Comparison of ENCODE assay signal across 7 cellular contexts in the genomic region with DNA sequence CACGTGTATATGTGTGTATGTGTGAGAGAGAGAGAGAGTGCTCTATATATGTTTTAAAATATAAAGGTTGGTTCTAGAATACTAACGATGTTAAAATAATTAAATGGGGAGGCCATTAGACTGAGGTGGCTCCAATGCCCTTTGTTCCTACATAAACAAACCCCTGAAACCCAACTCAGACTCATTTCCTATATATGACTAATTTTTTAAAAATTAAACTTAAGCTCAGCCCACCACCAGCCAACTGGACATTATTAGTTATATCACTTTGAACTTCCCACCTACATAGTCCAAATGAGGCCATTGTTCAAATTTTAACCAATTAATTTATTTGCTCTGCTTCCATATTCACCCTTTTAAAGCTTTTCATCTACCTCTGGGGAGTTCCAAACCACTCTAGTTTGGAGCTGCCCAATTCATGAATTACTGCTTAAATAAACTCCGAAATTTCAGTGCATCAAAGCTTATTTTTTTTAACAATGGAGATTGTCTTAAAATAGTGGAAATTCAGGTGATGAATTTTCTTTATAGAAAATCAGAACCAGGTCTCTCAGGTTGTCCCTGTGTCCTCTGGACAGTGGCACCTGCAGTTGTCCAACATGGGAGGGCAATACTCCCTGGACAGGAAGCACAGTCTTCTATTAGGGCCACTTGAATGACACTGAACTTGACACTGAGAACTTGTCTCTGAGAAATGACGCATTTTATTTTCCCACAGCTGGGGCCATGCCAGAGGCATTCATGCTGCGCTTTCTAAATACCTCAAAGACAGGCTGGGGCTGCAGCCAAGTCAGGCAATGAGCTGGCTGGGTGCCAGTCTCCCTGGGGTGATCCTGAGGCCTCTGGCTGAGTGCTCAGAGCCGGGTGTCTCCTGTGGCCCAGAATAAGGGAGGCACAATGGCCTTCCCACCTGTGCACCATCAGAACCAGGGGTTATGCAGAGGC.
DNase-seq lines count a peak whose midpoint lies in the region; TF ChIP-seq lines count a peak whose summit lies in the region.

No MANE protein-coding gene starts in this region.

- no peaks in the 10 kb centered on the region for H4K20me1 ChIP-seq in Karpas-422 (ENCODE audit: insufficient read depth, low read depth, low read length)

- H3K9ac ChIP-seq in Karpas-422 (ENCODE audit: low read length), result no peak overlapping the region

- H3K27ac ChIP-seq in Karpas-422 (ENCODE audit: low read length) (no peak overlapping the region), left ventricle myocardium inferior (replicated peaks) (peak overlapping the region; percentile 74), tibial artery (no peak overlapping the region)

- no peak overlapping the region for H3K4me2 ChIP-seq in Karpas-422 (ENCODE audit: low read depth, low read length, poor library complexity, severe bottlenecking)

- H2AFZ ChIP-seq in Karpas-422 (ENCODE audit: low read length), result no peak overlapping the region

- H3K4me3 ChIP-seq in Karpas-422 (ENCODE audit: low read length) (no peak overlapping the region), left ventricle myocardium inferior (no peak overlapping the region), tibial artery (no peak overlapping the region)

- H3K79me2 ChIP-seq in Karpas-422 (ENCODE audit: low read length), result no peaks in the 10 kb centered on the region

- H3K27me3 ChIP-seq in Karpas-422 (ENCODE audit: low read length) (no peaks in the 10 kb centered on the region), left ventricle myocardium inferior (ENCODE audit: low read depth) (no peaks in the 10 kb centered on the region), tibial artery (no peaks in the 10 kb centered on the region)

- no peak for TF ChIP-seq POLR2A in erythroblast (IDR thresholded peaks at IDR 0.05; ENCODE audit: low read length)

- H3K9me2 ChIP-seq in Karpas-422 (replicated peaks; ENCODE audit: insufficient read depth, low read length), result no peaks in the 10 kb centered on the region

- intact Hi-C loops in left ventricle myocardium inferior (cut with micrococcal nuclease), result no loop called here
- intact Hi-C loops in tibial artery (cut with DNase I; ENCODE audit: low total_unique reads), result no loop called here

- H3K9me3 ChIP-seq in Karpas-422 (ENCODE audit: low read length) (no peaks in the 10 kb centered on the region), left ventricle myocardium inferior (replicated peaks) (no peaks in the 10 kb centered on the region), tibial artery (no peaks in the 10 kb centered on the region)

- H3K4me1 ChIP-seq in Karpas-422 (ENCODE audit: low read length) (no peaks in the 10 kb centered on the region), left ventricle myocardium inferior (peaks cover 51% of the 10 kb centered on the region), tibial artery (peaks cover 0 to 14% (median 10%) of the 10 kb centered on the region in 4 donors)

- TF ChIP-seq CTCF in left ventricle myocardium inferior (IDR thresholded peaks at IDR 0.05; ENCODE audit: borderline replicate concordance) (no peak), tibial artery (IDR thresholded peaks at IDR 0.05) (no peak)

- no peaks in the 10 kb centered on the region for H3K36me3 ChIP-seq in Karpas-422 (ENCODE audit: insufficient read depth, low read length)
- no peaks in the 10 kb centered on the region for H3K36me3 ChIP-seq in left ventricle myocardium inferior
- H3K36me3 ChIP-seq in tibial artery, result no peaks in the 10 kb centered on the region

- DNase-seq in Karpas-422 (peak; percentile 31), T1000 (lab: John Stamatoyannopoulos, UW) (peak; percentile 69), left ventricle myocardium inferior (peak; percentile 93), tibial artery (peak; percentile 53 to 91), erythroblast (lab: John Stamatoyannopoulos, UW) (no peak), SW 1271 (lab: John Stamatoyannopoulos, UW) (no peak)
- DNase-seq in activated naive CD4-positive, alpha-beta T cell treated with Interleukin-2 at 50 U/mL for 16 hours, result no peak

Comparison
In these comparisons a context has a peak if more than half of its experiments do, and no peak if none do; other contexts are left out.
1. DNase-seq: peak in Karpas-422 (single experiment), T1000 (single experiment), left ventricle myocardium inferior (single experiment) and tibial artery (2 of 2); none in activated naive CD4-positive, alpha-beta T cell treated with Interleukin-2 at 50 U/mL for 16 hours (single experiment), erythroblast (0 of 2) and SW 1271 (0 of 2).